ENCODE assay signal across 8 cellular contexts in genomic region chr12:52032797-52033505, GRCh38. TPM values are rescaled to one million over a fixed set of nuclear protein-coding genes. Genes with fewer than 3 reads are reported as not detected.
A peak's percentile ranks its signal among the peaks of the same experiment; 100 is the strongest.
DNase-seq lines count a peak whose midpoint lies in the region; ATAC-seq and TF ChIP-seq lines count a peak whose summit lies in the region.

No MANE protein-coding gene starts in this region.

- DNase-seq in NCI-H1694 treated with DMSO at 0.1 percent for 48 hours (lab: John Stamatoyannopoulos, UW) (peak; percentile 84), T-helper 17 cell (peak; percentile 74 to 87 (median 84)), right atrium auricular region (ENCODE audit: low spot score) (peak; percentile 99), putamen (ENCODE audit: low spot score) (peak; percentile 98), aorta (peak; percentile 99)

- H3K27me3 ChIP-seq in right atrium auricular region: no peaks in the 10 kb centered on the region
- H3K27me3 ChIP-seq in aorta (ENCODE audit: control insufficient read depth in 1 of 2, insufficient read depth in 2 of 2, low read length in 1 of 2): no peaks in the 10 kb centered on the region

- intact Hi-C loops in aorta (cut with DNase I): loop anchor here (2.0 kb wide), 2 partner anchors 18 to 38 kb away; partner anchors contain the start of gene NR4A1 (in 1 of the 2)

- no peak for TF ChIP-seq CTCF in right atrium auricular region (IDR thresholded peaks at IDR 0.05)

- H3K27ac Mint-ChIP-seq in T-helper 17 cell: peak overlapping the region; percentile 73

- H3K27ac ChIP-seq in angular gyrus (ENCODE audit: low read depth, low read length): peak overlapping the region; percentile 94
- peak overlapping the region; percentile 94 to 99 for H3K27ac ChIP-seq in right atrium auricular region
- H3K27ac ChIP-seq in aorta (ENCODE audit: low read depth in 1 of 2, low read length in 2 of 2): peak overlapping the region; percentile 80 to 89

- H3K4me3 Mint-ChIP-seq in T-helper 17 cell: peak overlapping the region; percentile 84

- H3K9me3 ChIP-seq in T-helper 17 cell (ENCODE audit: control insufficient read depth, low read length, poor library complexity, severe bottlenecking): no peaks in the 10 kb centered on the region
- no peaks in the 10 kb centered on the region for H3K9me3 ChIP-seq in right atrium auricular region
- no peaks in the 10 kb centered on the region for H3K9me3 ChIP-seq in aorta (ENCODE audit: control insufficient read depth, low read length)

- H3K36me3 ChIP-seq in right atrium auricular region (no peaks in the 10 kb centered on the region), aorta (ENCODE audit: control insufficient read depth in 1 of 2, insufficient read depth in 2 of 2, low read length in 1 of 2) (no peaks in the 10 kb centered on the region)

- 1% methylated on average over 49 of the region's 49 CpGs for WGBS in aorta, 2 donors

- H3K4me1 ChIP-seq in right atrium auricular region (peaks cover 0 to 62% of the 10 kb centered on the region in 2 donors), aorta (ENCODE audit: control insufficient read depth in 1 of 2, insufficient read depth in 2 of 2, low read length in 2 of 2) (peaks cover 0 to 4% of the 10 kb centered on the region in 2 donors)

- ATAC-seq in GM18498 (IDR thresholded peaks at IDR 0.05; ENCODE audit: unreplicated experiment): peak; percentile 97
- peak; percentile 95 for ATAC-seq in HG02885 (IDR thresholded peaks at IDR 0.05; ENCODE audit: poor library complexity, unreplicated experiment)
- ATAC-seq in T-helper 17 cell: peak; percentile 85
- ATAC-seq in aorta (ENCODE audit: low FRiP score): peak; percentile 95

- no peaks in the 10 kb centered on the region for H3K36me3 Mint-ChIP-seq in T-helper 17 cell (ENCODE audit: low read depth)

- peaks cover 21% of the 10 kb centered on the region for H3K4me1 Mint-ChIP-seq in T-helper 17 cell

- peak overlapping the region; percentile 11 to 39 for H3K4me3 ChIP-seq in right atrium auricular region
- peak overlapping the region in 1 of 2 donors; percentile 12 for H3K4me3 ChIP-seq in aorta (ENCODE audit: low read length in 2 of 2)

- no peaks in the 10 kb centered on the region for H3K27me3 Mint-ChIP-seq in T-helper 17 cell

RNA-seq across cellular contexts. Expression of gene NR4A1, which starts 18.3 kb away (rescaled TPM):
- 100 to 1,000 TPM in 1 of 2 donors, 10 to 100 TPM in 1; 79.2 to 133 TPM for total RNA-seq in T-helper 17 cell
- total RNA-seq in right atrium auricular region: 100 to 1,000 TPM; 150 to 238 TPM
- 100 to 1,000 TPM; 175 to 677 TPM for total RNA-seq in aorta
- 100 to 1,000 TPM in 1 of 2 donors, 10 to 100 TPM in 1; 48.2 to 392 TPM for polyA plus RNA-seq in aorta

RNA-seq across cellular contexts. Expression of gene TAMALIN, which starts 26.2 kb away (rescaled TPM):
- total RNA-seq in T-helper 17 cell: 100 to 1,000 TPM; 491 to 562 TPM
- total RNA-seq in right atrium auricular region: 10 to 100 TPM; 17.6 to 23.2 TPM
- 100 to 1,000 TPM in 1 of 2 donors, 10 to 100 TPM in 1; 64.2 to 129 TPM for total RNA-seq in aorta
- polyA plus RNA-seq in aorta: 10 to 100 TPM in 1 of 2 donors, 1 to 10 TPM in 1; 7.1 to 13.8 TPM

RNA-seq across cellular contexts. Expression of gene ATG101, which starts 36.8 kb away (rescaled TPM):
- 10 to 100 TPM; 22.0 to 30.2 TPM for total RNA-seq in T-helper 17 cell
- 10 to 100 TPM; 26.8 to 36.9 TPM for total RNA-seq in right atrium auricular region
- total RNA-seq in aorta: 10 to 100 TPM; 28.2 to 32.2 TPM
- 10 to 100 TPM; 40.9 to 44.0 TPM for polyA plus RNA-seq in aorta

RNA-seq across cellular contexts. Expression of gene SMIM41, which starts 46.6 kb away (rescaled TPM):
- total RNA-seq in T-helper 17 cell: not detected
- total RNA-seq in right atrium auricular region: 1 to 10 TPM in 1 of 2 donors, under 1 TPM in 1; 0.44 to 3.2 TPM
- under 1 TPM in 1 of 2 donors, not detected in 1; 0.84 TPM for total RNA-seq in aorta
- not detected for polyA plus RNA-seq in aorta
